Comparison of ENCODE assay signal across 1 cellular context in the genomic region with DNA sequence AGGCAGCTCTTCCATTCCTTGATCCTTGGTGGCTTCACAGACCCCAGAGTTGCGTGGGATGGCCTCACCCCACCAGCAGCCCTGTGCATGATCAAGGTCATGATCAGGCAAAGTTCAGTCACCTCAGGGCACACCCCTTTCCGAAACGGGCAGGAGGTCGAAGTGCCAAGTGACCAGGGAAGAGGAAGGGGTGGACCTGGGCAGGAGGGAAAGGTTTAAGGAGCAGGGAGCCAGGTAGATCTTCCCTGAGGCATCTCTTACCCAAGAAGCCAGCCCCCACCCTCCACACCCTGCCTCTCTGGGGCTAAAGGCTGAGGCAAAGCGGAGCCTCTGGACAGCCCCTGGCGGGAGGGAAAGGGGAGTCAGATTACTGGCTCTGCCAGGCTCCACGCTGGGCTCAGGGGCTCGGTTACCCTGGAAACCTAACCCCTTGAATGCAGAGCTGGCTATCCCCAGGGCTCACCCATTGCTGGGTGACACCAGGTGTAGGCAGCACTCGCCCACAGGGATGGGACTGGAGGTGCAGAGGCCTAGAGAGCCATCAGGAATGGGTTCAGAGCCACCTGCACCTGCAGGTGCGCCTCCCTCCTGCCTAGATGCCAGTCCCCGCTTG.
TF ChIP-seq lines count a peak whose summit lies in the region.

No MANE protein-coding gene starts in this region.

TF ChIP-seq in HEK293, 187 proteins besides CTCF, POLR2A, EP300 and RAD21 (continued from another document and continues in another):
- TF ChIP-seq, protein P1, sequence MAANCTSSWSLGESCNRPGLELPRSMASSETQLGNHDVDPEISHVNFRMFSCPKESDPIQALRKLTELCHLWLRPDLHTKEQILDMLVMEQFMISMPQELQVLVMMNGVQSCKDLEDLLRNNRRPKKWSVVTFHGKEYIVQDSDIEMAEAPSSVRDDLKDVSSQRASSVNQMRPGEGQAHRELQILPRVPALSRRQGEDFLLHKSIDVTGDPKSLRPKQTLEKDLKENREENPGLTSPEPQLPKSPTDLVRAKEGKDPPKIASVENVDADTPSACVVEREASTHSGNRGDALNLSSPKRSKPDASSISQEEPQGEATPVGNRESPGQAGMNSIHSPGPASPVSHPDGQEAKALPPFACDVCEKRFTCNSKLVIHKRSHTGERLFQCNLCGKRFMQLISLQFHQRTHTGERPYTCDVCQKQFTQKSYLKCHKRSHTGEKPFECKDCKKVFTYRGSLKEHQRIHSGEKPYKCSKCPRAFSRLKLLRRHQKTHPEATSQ (tag by site-specific recombination; IDR thresholded peaks at IDR 0.05), result no peak
- TF ChIP-seq YY1 (tag by site-specific recombination; IDR thresholded peaks at IDR 0.05) (no peak), ZFHX2 (tag by site-specific recombination; conservative IDR thresholded peaks at IDR 0.05) (no peak), PRDM2 (tag by site-specific recombination; IDR thresholded peaks at IDR 0.05; ENCODE audit: borderline replicate concordance) (no peak), YY2 (tag by site-specific recombination; IDR thresholded peaks at IDR 0.05) (no peak), ZNF169 (tag by site-specific recombination; IDR thresholded peaks at IDR 0.05) (no peak), ZNF677 (tag by site-specific recombination; IDR thresholded peaks at IDR 0.05) (no peak), TCF7L2 (IDR thresholded peaks at IDR 0.05; ENCODE audit: borderline replicate concordance, low read depth, low read length) (no peak), ZNF707 (tag by site-specific recombination; IDR thresholded peaks at IDR 0.05) (no peak), ZFP41 (tag by site-specific recombination; IDR thresholded peaks at IDR 0.05; ENCODE audit: borderline replicate concordance) (no peak), ZNF449 (tag by site-specific recombination; IDR thresholded peaks at IDR 0.05) (no peak), SCRT1 (tag by site-specific recombination; IDR thresholded peaks at IDR 0.05; ENCODE audit: borderline replicate concordance) (no peak), KLF1 (tag by site-specific recombination; IDR thresholded peaks at IDR 0.05) (no peak), ZNF341 (tag by site-specific recombination; IDR thresholded peaks at IDR 0.05; ENCODE audit: low read depth) (peak; percentile 64; the same call in 1 of the 2 replicates), ZNF155 (tag by site-specific recombination; IDR thresholded peaks at IDR 0.05) (no peak), ZNF785 (tag by site-specific recombination; IDR thresholded peaks at IDR 0.05) (no peak), ZNF202 (tag by site-specific recombination; IDR thresholded peaks at IDR 0.05; ENCODE audit: borderline replicate concordance) (no peak), ZNF792 (tag by site-specific recombination; IDR thresholded peaks at IDR 0.05) (no peak), TRIM28 (IDR thresholded peaks at IDR 0.05; ENCODE audit: borderline replicate concordance, low read length) (no peak), GFI1B (tag by site-specific recombination; IDR thresholded peaks at IDR 0.05) (no peak), ZNF600 (tag by site-specific recombination; IDR thresholded peaks at IDR 0.05) (no peak), ZNF623 (tag by site-specific recombination; IDR thresholded peaks at IDR 0.05) (no peak), REPIN1 (tag by site-specific recombination; IDR thresholded peaks at IDR 0.05; ENCODE audit: low read depth) (no peak), ZSCAN16 (tag by site-specific recombination; IDR thresholded peaks at IDR 0.05) (no peak), ZNF596 (tag by site-specific recombination; IDR thresholded peaks at IDR 0.05) (no peak), ZNF302 (tag by site-specific recombination; IDR thresholded peaks at IDR 0.05; ENCODE audit: low read depth) (no peak), ZSCAN4 (tag by site-specific recombination; IDR thresholded peaks at IDR 0.05) (no peak), ZNF132 (tag by site-specific recombination; IDR thresholded peaks at IDR 0.05; ENCODE audit: borderline replicate concordance) (no peak), ZNF843 (tag by site-specific recombination; IDR thresholded peaks at IDR 0.05) (no peak), ZNF837 (tag by site-specific recombination; IDR thresholded peaks at IDR 0.05) (no peak), ZNF350 (tag by site-specific recombination; IDR thresholded peaks at IDR 0.05) (no peak)
- TF ChIP-seq, protein P2, sequence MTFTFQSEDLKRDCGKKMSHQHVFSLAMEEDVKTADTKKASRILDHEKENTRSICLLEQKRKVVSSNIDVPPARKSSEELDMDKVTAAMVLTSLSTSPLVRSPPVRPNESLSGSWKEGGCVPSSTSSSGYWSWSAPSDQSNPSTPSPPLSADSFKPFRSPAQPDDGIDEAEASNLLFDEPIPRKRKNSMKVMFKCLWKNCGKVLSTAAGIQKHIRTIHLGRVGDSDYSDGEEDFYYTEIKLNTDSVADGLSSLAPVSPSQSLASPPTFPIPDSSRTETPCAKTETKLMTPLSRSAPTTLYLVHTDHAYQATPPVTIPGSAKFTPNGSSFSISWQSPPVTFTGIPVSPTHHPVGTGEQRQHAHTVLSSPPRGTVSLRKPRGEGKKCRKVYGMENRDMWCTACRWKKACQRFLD (tag by site-specific recombination; IDR thresholded peaks at IDR 0.05), result no peak
- TF ChIP-seq, protein P3, sequence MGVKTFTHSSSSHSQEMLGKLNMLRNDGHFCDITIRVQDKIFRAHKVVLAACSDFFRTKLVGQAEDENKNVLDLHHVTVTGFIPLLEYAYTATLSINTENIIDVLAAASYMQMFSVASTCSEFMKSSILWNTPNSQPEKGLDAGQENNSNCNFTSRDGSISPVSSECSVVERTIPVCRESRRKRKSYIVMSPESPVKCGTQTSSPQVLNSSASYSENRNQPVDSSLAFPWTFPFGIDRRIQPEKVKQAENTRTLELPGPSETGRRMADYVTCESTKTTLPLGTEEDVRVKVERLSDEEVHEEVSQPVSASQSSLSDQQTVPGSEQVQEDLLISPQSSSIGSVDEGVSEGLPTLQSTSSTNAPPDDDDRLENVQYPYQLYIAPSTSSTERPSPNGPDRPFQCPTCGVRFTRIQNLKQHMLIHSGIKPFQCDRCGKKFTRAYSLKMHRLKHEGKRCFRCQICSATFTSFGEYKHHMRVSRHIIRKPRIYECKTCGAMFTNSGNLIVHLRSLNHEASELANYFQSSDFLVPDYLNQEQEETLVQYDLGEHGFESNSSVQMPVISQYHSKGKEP (tag by site-specific recombination; IDR thresholded peaks at IDR 0.05), result no peak
- TF ChIP-seq, protein P4, sequence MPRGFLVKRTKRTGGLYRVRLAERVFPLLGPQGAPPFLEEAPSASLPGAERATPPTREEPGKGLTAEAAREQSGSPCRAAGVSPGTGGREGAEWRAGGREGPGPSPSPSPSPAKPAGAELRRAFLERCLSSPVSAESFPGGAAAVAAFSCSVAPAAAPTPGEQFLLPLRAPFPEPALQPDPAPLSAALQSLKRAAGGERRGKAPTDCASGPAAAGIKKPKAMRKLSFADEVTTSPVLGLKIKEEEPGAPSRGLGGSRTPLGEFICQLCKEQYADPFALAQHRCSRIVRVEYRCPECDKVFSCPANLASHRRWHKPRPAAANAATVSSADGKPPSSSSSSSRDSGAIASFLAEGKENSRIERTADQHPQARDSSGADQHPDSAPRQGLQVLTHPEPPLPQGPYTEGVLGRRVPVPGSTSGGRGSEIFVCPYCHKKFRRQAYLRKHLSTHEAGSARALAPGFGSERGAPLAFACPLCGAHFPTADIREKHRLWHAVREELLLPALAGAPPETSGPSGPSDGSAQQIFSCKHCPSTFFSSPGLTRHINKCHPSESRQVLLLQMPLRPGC (tag by site-specific recombination; IDR thresholded peaks at IDR 0.05), result no peak
- TF ChIP-seq, protein P5, sequence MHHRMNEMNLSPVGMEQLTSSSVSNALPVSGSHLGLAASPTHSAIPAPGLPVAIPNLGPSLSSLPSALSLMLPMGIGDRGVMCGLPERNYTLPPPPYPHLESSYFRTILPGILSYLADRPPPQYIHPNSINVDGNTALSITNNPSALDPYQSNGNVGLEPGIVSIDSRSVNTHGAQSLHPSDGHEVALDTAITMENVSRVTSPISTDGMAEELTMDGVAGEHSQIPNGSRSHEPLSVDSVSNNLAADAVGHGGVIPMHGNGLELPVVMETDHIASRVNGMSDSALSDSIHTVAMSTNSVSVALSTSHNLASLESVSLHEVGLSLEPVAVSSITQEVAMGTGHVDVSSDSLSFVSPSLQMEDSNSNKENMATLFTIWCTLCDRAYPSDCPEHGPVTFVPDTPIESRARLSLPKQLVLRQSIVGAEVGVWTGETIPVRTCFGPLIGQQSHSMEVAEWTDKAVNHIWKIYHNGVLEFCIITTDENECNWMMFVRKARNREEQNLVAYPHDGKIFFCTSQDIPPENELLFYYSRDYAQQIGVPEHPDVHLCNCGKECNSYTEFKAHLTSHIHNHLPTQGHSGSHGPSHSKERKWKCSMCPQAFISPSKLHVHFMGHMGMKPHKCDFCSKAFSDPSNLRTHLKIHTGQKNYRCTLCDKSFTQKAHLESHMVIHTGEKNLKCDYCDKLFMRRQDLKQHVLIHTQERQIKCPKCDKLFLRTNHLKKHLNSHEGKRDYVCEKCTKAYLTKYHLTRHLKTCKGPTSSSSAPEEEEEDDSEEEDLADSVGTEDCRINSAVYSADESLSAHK (tag by site-specific recombination; IDR thresholded peaks at IDR 0.05), result no peak
- TF ChIP-seq, protein P6, sequence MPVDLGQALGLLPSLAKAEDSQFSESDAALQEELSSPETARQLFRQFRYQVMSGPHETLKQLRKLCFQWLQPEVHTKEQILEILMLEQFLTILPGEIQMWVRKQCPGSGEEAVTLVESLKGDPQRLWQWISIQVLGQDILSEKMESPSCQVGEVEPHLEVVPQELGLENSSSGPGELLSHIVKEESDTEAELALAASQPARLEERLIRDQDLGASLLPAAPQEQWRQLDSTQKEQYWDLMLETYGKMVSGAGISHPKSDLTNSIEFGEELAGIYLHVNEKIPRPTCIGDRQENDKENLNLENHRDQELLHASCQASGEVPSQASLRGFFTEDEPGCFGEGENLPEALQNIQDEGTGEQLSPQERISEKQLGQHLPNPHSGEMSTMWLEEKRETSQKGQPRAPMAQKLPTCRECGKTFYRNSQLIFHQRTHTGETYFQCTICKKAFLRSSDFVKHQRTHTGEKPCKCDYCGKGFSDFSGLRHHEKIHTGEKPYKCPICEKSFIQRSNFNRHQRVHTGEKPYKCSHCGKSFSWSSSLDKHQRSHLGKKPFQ (tag by site-specific recombination; IDR thresholded peaks at IDR 0.05), result no peak
- TF ChIP-seq, protein P7, sequence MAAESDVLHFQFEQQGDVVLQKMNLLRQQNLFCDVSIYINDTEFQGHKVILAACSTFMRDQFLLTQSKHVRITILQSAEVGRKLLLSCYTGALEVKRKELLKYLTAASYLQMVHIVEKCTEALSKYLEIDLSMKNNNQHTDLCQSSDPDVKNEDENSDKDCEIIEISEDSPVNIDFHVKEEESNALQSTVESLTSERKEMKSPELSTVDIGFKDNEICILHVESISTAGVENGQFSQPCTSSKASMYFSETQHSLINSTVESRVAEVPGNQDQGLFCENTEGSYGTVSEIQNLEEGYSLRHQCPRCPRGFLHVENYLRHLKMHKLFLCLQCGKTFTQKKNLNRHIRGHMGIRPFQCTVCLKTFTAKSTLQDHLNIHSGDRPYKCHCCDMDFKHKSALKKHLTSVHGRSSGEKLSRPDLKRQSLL (tag by site-specific recombination; IDR thresholded peaks at IDR 0.05), result no peak
